Comparison of ENCODE assay signal across 12 cellular contexts in genomic region chr2:218369374-218369773, GRCh38. TPM values are rescaled to one million over a fixed set of nuclear protein-coding genes. Genes with fewer than 3 reads are reported as not detected.
A peak's percentile ranks its signal among the peaks of the same experiment; 100 is the strongest.
DNase-seq lines count a peak whose midpoint lies in the region; ATAC-seq and TF ChIP-seq lines count a peak whose summit lies in the region.
"Had no signal": no experiment of that assay in that cellular context is flagged by ENCODE, and none has a peak within 500 bp of the region (broad histone marks: within the 10 kb centered on the region; RNA-seq: fewer than 3 reads in every experiment).

No MANE protein-coding gene starts in this region.

- no peaks in the 10 kb centered on the region for H3K27me3 ChIP-seq in left ventricle myocardium inferior (ENCODE audit: low read depth)
- H3K27me3 ChIP-seq in vagina = no peaks in the 10 kb centered on the region

- peaks cover 7% of the 10 kb centered on the region for H3K9me3 ChIP-seq in left ventricle myocardium inferior (replicated peaks)
- no peaks in the 10 kb centered on the region for H3K9me3 ChIP-seq in OCI-LY7 (ENCODE audit: low read length)
- H3K9me3 ChIP-seq in mucosa of descending colon = no peaks in the 10 kb centered on the region
- H3K9me3 ChIP-seq in vagina = no peaks in the 10 kb centered on the region

- H3K4me1 ChIP-seq in left ventricle myocardium inferior (peaks cover 21% of the 10 kb centered on the region), OCI-LY7 (ENCODE audit: insufficient read depth, low read length, poor library complexity, severe bottlenecking) (peaks cover 72% of the 10 kb centered on the region), mucosa of descending colon (ENCODE audit: low read depth) (peaks cover 9% of the 10 kb centered on the region), vagina (peaks cover 26% of the 10 kb centered on the region)

- no TSS peak for BruUV-seq in OCI-LY7 (replicated peaks; lab: Mats Ljungman, UMichigan)

- H3K9me2 ChIP-seq in OCI-LY7 (ENCODE audit: insufficient read depth, low read length) = no peaks in the 10 kb centered on the region

- POLR2A ChIA-PET in OCI-LY7 (lab: Charles Lee) = interaction anchor here (1.7 to 2.2 kb wide), 2 partner anchors 15 to 24 kb away, joined by 4 to 9 read pairs; no protein-coding TSS in a partner anchor

- ATAC-seq in left cardiac atrium = no peak
- ATAC-seq in mucosa of descending colon = peak; percentile 7
- ATAC-seq: stimulated activated effector memory CD8-positive, alpha-beta T cell treated with anti-CD3 and anti-CD28 coated beads, Interleukin-12 subunit alpha, Interleukin-12 subunit beta, amount 100 ng/mL, for 72 hours had no signal

- TF ChIP-seq POLR2A in vagina (IDR thresholded peaks at IDR 0.05) = no peak

- H3K4me3 ChIP-seq in left ventricle myocardium inferior (no peak overlapping the region), OCI-LY7 (ENCODE audit: low read depth, low read length, poor library complexity, severe bottlenecking) (no peak overlapping the region), mucosa of descending colon (no peak overlapping the region), vagina (no peak overlapping the region)
- H3K4me3 ChIP-seq: PC-9 had no signal

- intact Hi-C loops in left ventricle myocardium inferior (cut with micrococcal nuclease) (no loop called here), left cardiac atrium (cut with DNase I) (loop anchor here in 1 of 2 donors (10.0 kb wide), 1 partner anchor 185 kb away; no protein-coding TSS in a partner anchor), OCI-LY7 (cut with micrococcal nuclease; ENCODE audit: unreplicated experiment) (no loop called here), mucosa of descending colon (cut with DNase I, micrococcal nuclease) (no loop called here), vagina (cut with DNase I) (no loop called here)

- H3K27ac ChIP-seq in left ventricle myocardium inferior (replicated peaks) (peak overlapping the region; percentile 96), OCI-LY7 (ENCODE audit: low read depth, low read length, poor library complexity, severe bottlenecking) (peak overlapping the region; percentile 89), vagina (peak overlapping the region; percentile 84)
- H3K27ac ChIP-seq: PC-9 had no signal

- no peak overlapping the region; the same call in 1 of the 2 replicates for H2AFZ ChIP-seq in OCI-LY7 (ENCODE audit: low read length)
- H2AFZ ChIP-seq: PC-9 had no signal

- H4K20me1 ChIP-seq in OCI-LY7 (ENCODE audit: insufficient read depth, low read length) = no peaks in the 10 kb centered on the region

- peak overlapping the region; percentile 78 for H3K4me2 ChIP-seq in OCI-LY7 (ENCODE audit: low read length)
- H3K4me2 ChIP-seq: PC-9 had no signal

- no peak for TF ChIP-seq CTCF in left ventricle myocardium inferior (IDR thresholded peaks at IDR 0.05; ENCODE audit: borderline replicate concordance)
- TF ChIP-seq CTCF in OCI-LY7 (conservative IDR thresholded peaks at IDR 0.05; ENCODE audit: low read length) = no peak
- TF ChIP-seq CTCF in mucosa of descending colon (IDR thresholded peaks at IDR 0.05) = no peak
- no peak for TF ChIP-seq CTCF in vagina (IDR thresholded peaks at IDR 0.05)

- DNase-seq in left ventricle myocardium inferior = no peak
- no peak for DNase-seq in left cardiac atrium
- peak; percentile 22 for DNase-seq in OCI-LY7 (ENCODE audit: low spot score)
- DNase-seq in mucosa of descending colon = no peak
- DNase-seq in vagina (ENCODE audit: extremely low spot score in 2 of 2) = no peak
- no peak for DNase-seq in NCI-H1048 (lab: John Stamatoyannopoulos, UW)
- no peak for DNase-seq in NCI-H1694 (lab: John Stamatoyannopoulos, UW)
- DNase-seq in NCI-H526 (lab: John Stamatoyannopoulos, UW) = no peak
- DNase-seq: Kasumi-1, PC-9 had no signal

- H3K36me3 ChIP-seq in left ventricle myocardium inferior (no peaks in the 10 kb centered on the region), OCI-LY7 (ENCODE audit: insufficient read depth, low read length) (no peaks in the 10 kb centered on the region), mucosa of descending colon (ENCODE audit: low read depth) (no peaks in the 10 kb centered on the region), vagina (no peaks in the 10 kb centered on the region)

- CTCF ChIA-PET in OCI-LY7 (lab: Charles Lee; ENCODE audit: unreplicated experiment) = interaction anchor here (1.8 kb wide), 1 partner anchor 24 kb away, joined by 5 read pairs; no protein-coding TSS in a partner anchor

- no peaks in the 10 kb centered on the region for H3K79me2 ChIP-seq in OCI-LY7 (ENCODE audit: insufficient read depth, low read depth, low read length)

RNA-seq across cellular contexts. Expression of gene SLC11A1, which starts 12.7 kb away (rescaled TPM):
- 6.4 TPM for total RNA-seq in left ventricle myocardium inferior
- total RNA-seq in left cardiac atrium = 10 to 100 TPM in 1 of 2 donors, 1 to 10 TPM in 1; 8.5 to 16.1 TPM
- total RNA-seq in OCI-LY7 (2014; rRNA removed; shearing (Covaris generic)) = 0.31 and 0.57 TPM in 2 replicates
- 0.59 and 0.78 TPM in 2 replicates for total RNA-seq in OCI-LY7 (2022)
- 1 to 10 TPM; 1.2 to 7.8 (median 5.3) TPM for total RNA-seq in mucosa of descending colon
- 36.6 TPM for total RNA-seq in vagina

RNA-seq across cellular contexts. Expression of gene CATIP, which starts 12.7 kb away (rescaled TPM):
- total RNA-seq in left ventricle myocardium inferior (not detected), left cardiac atrium (not detected), OCI-LY7 (2022) (not detected in 2 replicates), mucosa of descending colon (not detected), vagina (not detected)
- not detected in 2 replicates for total RNA-seq in OCI-LY7 (2014; rRNA removed; shearing (Covaris generic))
- total RNA-seq: liver had no signal

RNA-seq across cellular contexts. Expression of gene CTDSP1, which starts 30.3 kb away (rescaled TPM):
- 81.5 TPM for total RNA-seq in left ventricle myocardium inferior
- 100 to 1,000 TPM; 101 to 106 TPM for total RNA-seq in left cardiac atrium
- 74.0 and 95.3 TPM in 2 replicates for total RNA-seq in OCI-LY7 (2014; rRNA removed; shearing (Covaris generic))
- 140 and 152 TPM in 2 replicates for total RNA-seq in OCI-LY7 (2022)
- 100 to 1,000 TPM; 142 to 221 (median 165) TPM for total RNA-seq in mucosa of descending colon
- 103 TPM for total RNA-seq in vagina

RNA-seq across cellular contexts. Expression of gene VIL1, which starts 49.5 kb away (rescaled TPM):
- total RNA-seq in left ventricle myocardium inferior = not detected
- total RNA-seq in left cardiac atrium = not detected
- total RNA-seq in OCI-LY7 (2014; rRNA removed; shearing (Covaris generic)) = 0.47 TPM in 1 of 2 replicates, not detected in the other
- total RNA-seq in OCI-LY7 (2022) = not detected in 2 replicates
- total RNA-seq in mucosa of descending colon = 100 to 1,000 TPM; 194 to 550 (median 341) TPM
- not detected for total RNA-seq in vagina
- total RNA-seq: PC-9 had no signal
